In genomic region chr3:180990494-180990893, GRCh38 we compare ENCODE assay signal across 9 cellular contexts. TPM values are rescaled to one million over a fixed set of nuclear protein-coding genes. Genes with fewer than 3 reads are reported as not detected.
A peak's percentile ranks its signal among the peaks of the same experiment; 100 is the strongest.
DNase-seq lines count a peak whose midpoint lies in the region; ATAC-seq and TF ChIP-seq lines count a peak whose summit lies in the region.
"Had no signal": no experiment of that assay in that cellular context is flagged by ENCODE, and none has a peak within 500 bp of the region (broad histone marks: within the 10 kb centered on the region; RNA-seq: fewer than 3 reads in every experiment).

No MANE protein-coding gene starts in this region.

- DNase-seq in MG63 (no peak), mammary epithelial cell (no peak), neural crest cell (ENCODE audit: low read depth, low spot score) (no peak)
- DNase-seq: NCI-H146 had no signal

- H3K4me2 ChIP-seq in BLaER1 treated with 17β-estradiol and CSF1 and Interleukin-3, amounts not matched to agents 10 nM and 100 nM, result peak overlapping the region; percentile 73 to 96 (median 84); a peak in 20 of 22 replicates
- peak overlapping the region; percentile 80 for H3K4me2 ChIP-seq in mammary epithelial cell (ENCODE audit: insufficient read depth, low read depth, low read length)

- H3K9me3 Mint-ChIP-seq in neural crest cell, result no peaks in the 10 kb centered on the region

- peak overlapping the region; percentile 95 for H3K4me3 Mint-ChIP-seq in neural crest cell

- in situ Hi-C loops in mammary epithelial cell (cut with MboI; ENCODE audit: low sequenced_read_pairs in 2 of 2), result no loop called here

- H3K36me3 Mint-ChIP-seq in neural crest cell (ENCODE audit: low read depth), result peaks cover 2% of the 10 kb centered on the region

- H4K20me1 ChIP-seq in BLaER1 treated with 17β-estradiol and CSF1 and Interleukin-3, amounts not matched to agents 10 nM and 100 nM, result no peaks in the 10 kb centered on the region
- no peaks in the 10 kb centered on the region for H4K20me1 ChIP-seq in mammary epithelial cell (ENCODE audit: insufficient read depth, low read length)

- CTCF ChIA-PET in mammary epithelial cell (lab: Charles Lee; ENCODE audit: low non-redundant PET), result interaction anchor here (0.6 kb wide), 1 partner anchor 184 kb away, joined by 6 read pairs; no protein-coding TSS in a partner anchor

- peak overlapping the region in 9 of 11 experiments; percentile 81 to 89 (median 83); a peak in 13 of 22 replicates for H3K9ac ChIP-seq in BLaER1 treated with 17β-estradiol and CSF1 and Interleukin-3, amounts not matched to agents 10 nM and 100 nM
- H3K9ac ChIP-seq in mammary epithelial cell (ENCODE audit: insufficient read depth, low read length), result no peak overlapping the region

- intact Hi-C loops in mammary epithelial cell (cut with micrococcal nuclease), result loop anchor here (10.0 kb wide), 1 partner anchor 186 kb away; no protein-coding TSS in a partner anchor

- ATAC-seq in HG02981 (IDR thresholded peaks at IDR 0.05; ENCODE audit: unreplicated experiment) (no peak), HG02870 (IDR thresholded peaks at IDR 0.05; ENCODE audit: unreplicated experiment) (no peak), GM18873 (IDR thresholded peaks at IDR 0.05; ENCODE audit: low FRiP score, unreplicated experiment) (no peak), GM18502 (IDR thresholded peaks at IDR 0.05; ENCODE audit: poor library complexity, unreplicated experiment) (no peak)

- H3K27ac ChIP-seq in BLaER1 treated with 17β-estradiol and CSF1 and Interleukin-3, amounts not matched to agents 10 nM and 100 nM, result peak overlapping the region in 7 of 11 experiments; percentile 74 to 86 (median 79); a peak in 9 of 22 replicates
- no peak overlapping the region for H3K27ac ChIP-seq in mammary epithelial cell (ENCODE audit: insufficient read depth, low read depth, low read length)

- H3K27me3 Mint-ChIP-seq in neural crest cell (ENCODE audit: low read depth), result peaks cover 46% of the 10 kb centered on the region

- peak overlapping the region; percentile 100 for H2AFZ ChIP-seq in mammary epithelial cell (ENCODE audit: low read depth, low read length)

- H3K9me3 ChIP-seq in BLaER1 treated with 17β-estradiol and CSF1 and Interleukin-3, amounts not matched to agents 10 nM and 100 nM (replicated peaks in 1 of 11), result no peaks in the 10 kb centered on the region
- H3K9me3 ChIP-seq in MG63, result no peaks in the 10 kb centered on the region
- H3K9me3 ChIP-seq in mammary epithelial cell (replicated peaks; ENCODE audit: insufficient read depth, low read length), result no peaks in the 10 kb centered on the region

- no peak overlapping the region for H3K27ac Mint-ChIP-seq in neural crest cell (ENCODE audit: unreplicated experiment)

- TF ChIP-seq CTCF in mammary epithelial cell (conservative IDR thresholded peaks at IDR 0.05 in 1 of 2, IDR thresholded peaks at IDR 0.05 in 1 of 2; ENCODE audit: extremely low read depth in 1 of 2, insufficient read depth in 1 of 2, low read depth in 1 of 2, low read length in 2 of 2) (no peak), neural crest cell (conservative IDR thresholded peaks at IDR 0.05) (no peak)

- H3K36me3 ChIP-seq in BLaER1 treated with 17β-estradiol and CSF1 and Interleukin-3, amounts not matched to agents 10 nM and 100 nM, result peaks cover 10 to 23% (median 17%) of the 10 kb centered on the region in 11 experiments; a peak in 18 of 22 replicates
- H3K36me3 ChIP-seq in MG63 (peaks cover 23% of the 10 kb centered on the region), mammary epithelial cell (ENCODE audit: insufficient read depth, low read length) (peaks cover 4% of the 10 kb centered on the region)

- peaks cover 23% of the 10 kb centered on the region for H3K4me1 Mint-ChIP-seq in neural crest cell

- peaks cover 20 to 27% (median 23%) of the 10 kb centered on the region in 10 experiments for H3K4me1 ChIP-seq in BLaER1 treated with 17β-estradiol and CSF1 and Interleukin-3, amounts not matched to agents 10 nM and 100 nM
- H3K4me1 ChIP-seq in mammary epithelial cell (ENCODE audit: insufficient read depth, low read length), result peaks cover 3% of the 10 kb centered on the region

- peaks cover 26% of the 10 kb centered on the region for H3K79me2 ChIP-seq in mammary epithelial cell (ENCODE audit: insufficient read depth, low read length)

- no TSS peak for BruUV-seq in mammary epithelial cell (replicated peaks; lab: Mats Ljungman, UMichigan)

- 24% methylated on average over 2 of the region's 2 CpGs for WGBS in mammary epithelial cell (ENCODE audit: low coverage, missing lambda C conversion rate)

- H3K27me3 ChIP-seq in BLaER1 treated with 17β-estradiol and CSF1 and Interleukin-3, amounts not matched to agents 10 nM and 100 nM, result no peaks in the 10 kb centered on the region
- H3K27me3 ChIP-seq in MG63 (no peaks in the 10 kb centered on the region), mammary epithelial cell (ENCODE audit: insufficient read depth, low read length) (no peaks in the 10 kb centered on the region)

- H3K4me3 ChIP-seq in BLaER1 treated with 17β-estradiol and CSF1 and Interleukin-3, amounts not matched to agents 10 nM and 100 nM, result peak overlapping the region; percentile 71 to 87 (median 80)
- H3K4me3 ChIP-seq in MG63 (peak overlapping the region; percentile 88), mammary epithelial cell (replicated peaks in 1 of 3; ENCODE audit: insufficient read depth in 1 of 3, low read depth in 2 of 3, low read length in 3 of 3) (peak overlapping the region; percentile 86 to 92 (median 86))

- dilution Hi-C loops in mammary epithelial cell (cut with HindIII; ENCODE audit: low sequenced_read_pairs), result no loop called here

RNA-seq across cellular contexts. Expression of gene DNAJC19, which starts 1.0 kb away (rescaled TPM):
- total RNA-seq in MG63 (2014; rRNA removed; shearing (Covaris generic); ENCODE audit: low replicate concordance), result 108 and 416 TPM in 2 replicates
- total RNA-seq in mammary epithelial cell (10 to 100 TPM; 24.8 to 46.9 TPM), neural crest cell (54.6 and 63.0 TPM in 2 replicates)
- 33.0 TPM for polyA plus RNA-seq in mammary epithelial cell
- polyA minus RNA-seq in mammary epithelial cell, result 23.8 TPM
